In the genomic region with DNA sequence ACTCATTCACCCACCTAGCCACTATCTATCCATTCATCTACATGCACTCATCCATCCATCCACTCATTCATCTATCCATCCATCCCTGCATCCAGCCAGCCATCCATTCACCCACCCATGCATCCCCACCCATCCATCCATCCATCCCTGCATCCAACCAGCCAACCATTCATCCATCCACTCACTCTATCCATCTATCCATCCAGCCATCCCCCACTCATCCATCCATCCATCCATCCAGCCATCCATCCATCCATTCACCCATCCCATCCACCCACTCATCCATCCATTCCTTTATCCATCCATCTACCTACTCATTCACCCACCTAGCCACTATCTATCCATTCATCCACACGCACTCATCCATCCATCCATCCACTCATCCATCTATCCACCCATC, we compare ENCODE assay signal across 21 cellular contexts.
DNase-seq lines count a peak whose midpoint lies in the region; FAIRE-seq and TF ChIP-seq lines count a peak whose summit lies in the region.
"Had no signal": no experiment of that assay in that cellular context is flagged by ENCODE, and none has a peak within 500 bp of the region (broad histone marks: within the 10 kb centered on the region; RNA-seq: fewer than 3 reads in every experiment).

No MANE protein-coding gene starts in this region.

- no peak overlapping the region for H2BK15ac ChIP-seq in H1 (ENCODE audit: low read length)

- H3K4me2 ChIP-seq in H1 (ENCODE audit: insufficient read depth in 1 of 2, low read depth in 2 of 2, low read length in 2 of 2) = no peak overlapping the region

- H2AK5ac ChIP-seq in H1 (ENCODE audit: low read depth, low read length) = no peak overlapping the region

- peaks cover 0 to 3% of the 10 kb centered on the region in 2 experiments; a peak in 2 of 4 replicates for H3K9me3 ChIP-seq in H1 (ENCODE audit: insufficient read depth in 2 of 2, low read depth in 1 of 2, low read length in 1 of 2)
- H3K9me3 ChIP-seq: BE2C, Caco-2 had no signal

- TF ChIP-seq RAD21 in H1 (IDR thresholded peaks at IDR 0.05 in 1 of 2, conservative IDR thresholded peaks at IDR 0.05 in 1 of 2; ENCODE audit: low read depth in 2 of 2, low read length in 2 of 2) = no peak

- no peak overlapping the region for H3K14ac ChIP-seq in H1 (ENCODE audit: insufficient read length)

- no peak overlapping the region for H2AFZ ChIP-seq in H1 (ENCODE audit: low read length)

- no peak overlapping the region for H4K8ac ChIP-seq in H1 (ENCODE audit: extremely low read depth, insufficient read depth, low read length)

- POLR2A ChIA-PET in H1 (lab: Charles Lee; ENCODE audit: partially characterized antibody) = no interaction called here
- POLR2A ChIA-PET in RWPE1 (lab: Yijun Ruan, JAX; ENCODE audit: low non-redundant PET) = no interaction called here

- H3K4me1 ChIP-seq in H1 (replicated peaks in 1 of 4; ENCODE audit: control insufficient read depth in 3 of 4, insufficient read depth in 4 of 4, low read length in 3 of 4) = no peaks in the 10 kb centered on the region
- H3K4me1 ChIP-seq: BE2C had no signal

- 86% methylated on average over 1 of the region's 1 CpG; no CpG with 5 or more reads in 1 of the 2 experiments for WGBS in H1 (ENCODE audit: extremely low coverage in 1 of 2, insufficient coverage in 1 of 2, insufficient read length in 1 of 2, insufficient replicate concordance in 2 of 2, low coverage in 1 of 2, low lambda C conversion rate in 2 of 2, missing lambda C conversion rate in 1 of 2), 2 experiments

- no peak overlapping the region for H2BK20ac ChIP-seq in H1 (ENCODE audit: low read length)

- CTCF ChIA-PET in H1 (lab: Charles Lee; ENCODE audit: partially characterized antibody) (no interaction called here), RWPE1 (lab: Yijun Ruan, JAX) (no interaction called here)

- H3K9ac ChIP-seq in H1 (replicated peaks in 1 of 4; ENCODE audit: extremely low read depth in 1 of 4, low read depth in 3 of 4, low read length in 3 of 4) = no peak overlapping the region
- H3K9ac ChIP-seq: BLaER1 had no signal

- H3K56ac ChIP-seq in H1 (replicated peaks; ENCODE audit: insufficient read length, low read depth, low read length) = peak overlapping the region; percentile 59

- H2BK5ac ChIP-seq in H1 (ENCODE audit: low read depth, low read length) = no peak overlapping the region

- no peak overlapping the region for H3K23ac ChIP-seq in H1 (ENCODE audit: insufficient read length)

- no peak overlapping the region for H3K18ac ChIP-seq in H1 (ENCODE audit: extremely low read depth, low read length)

- no peak overlapping the region for H2BK120ac ChIP-seq in H1 (replicated peaks; ENCODE audit: low read depth, low read length)

- no peak overlapping the region for H4K91ac ChIP-seq in H1 (replicated peaks; ENCODE audit: insufficient read length, low read length)

- H3K27ac ChIP-seq in H1 (ENCODE audit: low read depth, low read length) (no peak overlapping the region), RWPE1 (no peak overlapping the region)
- H3K27ac ChIP-seq: BLaER1 had no signal

- TF ChIP-seq POLR2A in H1 (IDR thresholded peaks at IDR 0.05; ENCODE audit: control extremely low read depth in 1 of 2, low read depth in 2 of 2, low read length in 2 of 2) = no peak

- no peaks in the 10 kb centered on the region for H3K79me2 ChIP-seq in H1 (ENCODE audit: control insufficient read depth in 1 of 2, insufficient read depth in 2 of 2, low read length in 2 of 2)

- no peak overlapping the region for H3K4ac ChIP-seq in H1 (replicated peaks; ENCODE audit: insufficient read length, low read depth, low read length)

- H2BK12ac ChIP-seq in H1 (ENCODE audit: low read depth, low read length) = no peak overlapping the region

- H3K79me1 ChIP-seq in H1 (ENCODE audit: low read depth, low read length) = no peaks in the 10 kb centered on the region

- no peak overlapping the region for H4K5ac ChIP-seq in H1 (ENCODE audit: insufficient read length, low read depth, low read length)

- peaks cover 7 to 20% (median 15%) of the 10 kb centered on the region in 4 experiments for H3K27me3 ChIP-seq in H1 (replicated peaks in 1 of 4; ENCODE audit: control insufficient read depth in 3 of 4, extremely low read depth in 1 of 4, insufficient read depth in 3 of 4, low read length in 3 of 4)
- H3K27me3 ChIP-seq: BLaER1 had no signal

- H3K23me2 ChIP-seq in H1 (ENCODE audit: low read depth, low read length) = peaks cover 12% of the 10 kb centered on the region; the same call in 1 of the 2 replicates

- H3K4me3 ChIP-seq in H1 (ENCODE audit: extremely low read depth in 1 of 4, insufficient read depth in 2 of 4, low read depth in 3 of 4, low read length in 4 of 4) = no peak overlapping the region
- H3K4me3 ChIP-seq: BLaER1 had no signal

- peaks cover 3 to 6% of the 10 kb centered on the region in 2 experiments for H4K20me1 ChIP-seq in H1 (replicated peaks in 1 of 2; ENCODE audit: control insufficient read depth in 1 of 2, insufficient read depth in 2 of 2, low read length in 2 of 2)
- H4K20me1 ChIP-seq: BLaER1 had no signal

- no peak for TF ChIP-seq EP300 in H1 (IDR thresholded peaks at IDR 0.05; ENCODE audit: borderline replicate concordance in 1 of 2, low read depth in 2 of 2, low read length in 2 of 2)

- no peak for TF ChIP-seq CTCF in H1 (IDR thresholded peaks at IDR 0.05; ENCODE audit: control extremely low read depth in 1 of 3, insufficient read depth in 1 of 3, low read depth in 1 of 3, low read length in 3 of 3)
- TF ChIP-seq CTCF in RWPE1 (conservative IDR thresholded peaks at IDR 0.05; ENCODE audit: low read depth) = no peak

- H3K36me3 ChIP-seq in H1 (ENCODE audit: control insufficient read depth in 2 of 4, insufficient read depth in 4 of 4, low read length in 3 of 4) = no peaks in the 10 kb centered on the region
- H3K36me3 ChIP-seq: BE2C, BLaER1 had no signal

- FAIRE-seq in HTR-8/SVneo (lab: Jason Lieb, UNC) (peak; percentile 48), H1 (lab: Jason Lieb, UNC) (no peak)
- FAIRE-seq: A204.1, D721Med, G401.6, GM12891, GM19239 had no signal

- no peak for DNase-seq in HTR-8/SVneo (ENCODE audit: insufficient read length, low spot score)
- no peak for DNase-seq in H1 (ENCODE audit: low read depth in 1 of 2, low spot score in 2 of 2)
- no peak for DNase-seq in COR-L47 (lab: John Stamatoyannopoulos, UW)
- no peak for DNase-seq in RWPE1 (ENCODE audit: low spot score)
- DNase-seq in activated CD4-positive, alpha-beta T cell treated with anti-CD3 and anti-CD28 coated beads, Interleukin-2, amount 50 U/mL, for 1 hour = no peak
- DNase-seq: 8988T; ACHN; BE2C; Caco-2; Calu3; CD4-positive, alpha-beta memory T cell; CD4-positive, CD25-positive, alpha-beta regulatory T cell; CD8-positive, alpha-beta memory T cell; DMS79 treated with DMSO at 0.1 percent for 48 hours; GF-D8 had no signal

TF ChIP-seq in H1, 55 proteins besides CTCF, POLR2A, EP300 and RAD21:
- TF ChIP-seq CREB1 (IDR thresholded peaks at IDR 0.05) (no peak), CBX5 (IDR thresholded peaks at IDR 0.05; ENCODE audit: low read depth, low read length) (no peak)
